ENCODE assay signal across 10 cellular contexts in the genomic region with DNA sequence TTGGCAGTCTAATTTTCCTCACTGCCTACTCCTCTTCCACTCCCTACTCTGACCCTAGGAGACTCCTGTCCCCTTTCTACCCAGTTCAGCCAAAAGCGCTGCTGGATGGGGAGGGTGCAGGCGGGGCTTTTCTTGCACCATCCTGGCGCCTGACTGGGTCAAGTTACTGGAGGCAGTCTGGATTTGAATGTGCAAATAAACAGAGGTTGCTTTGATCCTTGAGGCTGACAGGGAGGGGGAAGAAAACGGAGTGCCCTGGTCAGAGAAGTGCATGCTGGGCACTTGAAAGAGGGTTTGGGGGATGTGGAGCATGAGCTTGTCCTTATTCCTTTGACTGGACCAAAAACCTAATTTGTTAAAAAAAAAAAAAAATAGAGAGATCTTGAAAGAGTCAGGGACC.
DNase-seq lines count a peak whose midpoint lies in the region; ATAC-seq and FAIRE-seq lines count a peak whose summit lies in the region.
"Had no signal": no experiment of that assay in that cellular context is flagged by ENCODE, and none has a peak within 500 bp of the region (broad histone marks: within the 10 kb centered on the region; RNA-seq: fewer than 3 reads in every experiment).

No MANE protein-coding gene starts in this region.

- H3K27me3 ChIP-seq in HUES64 (ENCODE audit: insufficient read depth, low read length) (peaks cover 12% of the 10 kb centered on the region), layer of hippocampus (ENCODE audit: control insufficient read depth, insufficient read depth, low read length) (no peaks in the 10 kb centered on the region), small intestine (ENCODE audit: control insufficient read depth in 2 of 2, insufficient read depth in 2 of 2, low read length in 2 of 2) (peaks cover 0 to 3% of the 10 kb centered on the region in 2 donors)

- no peaks in the 10 kb centered on the region for H3K36me3 ChIP-seq in HUES64 (ENCODE audit: insufficient read depth, low read length)
- no peaks in the 10 kb centered on the region for H3K36me3 ChIP-seq in small intestine (ENCODE audit: control insufficient read depth in 2 of 2, insufficient read depth in 2 of 2, low read length in 2 of 2)

- peak overlapping the region; percentile 84; the same call in 1 of the 2 replicates for H3K27ac ChIP-seq in HUES64 (ENCODE audit: low read depth, low read length)
- H3K27ac ChIP-seq in layer of hippocampus (ENCODE audit: low read depth, low read length), result peak overlapping the region; percentile 83
- H3K27ac ChIP-seq in small intestine (ENCODE audit: low read depth in 1 of 2, low read length in 1 of 2), result no peak overlapping the region
- H3K27ac ChIP-seq: parathyroid adenoma had no signal

- H3K4me3 ChIP-seq in HUES64 (ENCODE audit: low read length) (peak overlapping the region; percentile 17), small intestine (ENCODE audit: low read depth in 1 of 2, low read length in 2 of 2) (no peak overlapping the region)

- WGBS in HUES64, result under 1% methylated on average over 4 of the region's 4 CpGs
- 17 to 39% (median 30%) methylated on average over 4 of the region's 4 CpGs for WGBS in small intestine, 3 donors

- no peak for ATAC-seq in stimulated activated naive CD8-positive, alpha-beta T cell treated with anti-CD3 and anti-CD28 coated beads, Interleukin-15, Interleukin-2, amounts not matched to agents 100 U/mL and 50 U/mL, for 24 hours
- no peak for ATAC-seq in HG03039 (IDR thresholded peaks at IDR 0.05; ENCODE audit: unreplicated experiment)

- H3K9me3 ChIP-seq in HUES64 (ENCODE audit: insufficient read depth, low read depth, low read length), result peaks cover 4% of the 10 kb centered on the region; the same call in 1 of the 2 replicates
- no peaks in the 10 kb centered on the region for H3K9me3 ChIP-seq in small intestine (ENCODE audit: control insufficient read depth, low read depth)

- FAIRE-seq in small intestine (lab: Jason Lieb, UNC), result no peak

- DNase-seq in COLO829 (ENCODE audit: low spot score) (peak; percentile 80), amygdala (lab: John Stamatoyannopoulos, UW) (peak in 44 of 56 donors; percentile 4 to 66 (median 34)), AG08395 (ENCODE audit: low spot score) (no peak), small intestine (no peak)
- no peak for DNase-seq in stimulated activated naive CD8-positive, alpha-beta T cell treated with anti-CD3 and anti-CD28 coated beads, Interleukin-15, Interleukin-2, amounts not matched to agents 100 U/mL and 50 U/mL, for 24 hours
- DNase-seq: activated CD4-positive, alpha-beta T cell treated with anti-CD3 and anti-CD28 coated beads, Interleukin-2, amount 50 U/mL, for 48 hours had no signal

- peaks cover 34% of the 10 kb centered on the region for H3K4me1 ChIP-seq in HUES64 (ENCODE audit: insufficient read depth, low read length)
- no peaks in the 10 kb centered on the region for H3K4me1 ChIP-seq in small intestine (ENCODE audit: control insufficient read depth in 2 of 2, insufficient read depth in 1 of 2, low read depth in 1 of 2, low read length in 1 of 2)

- no peak overlapping the region for H3K9ac ChIP-seq in HUES64 (ENCODE audit: low read depth, low read length)
- H3K9ac ChIP-seq: parathyroid adenoma had no signal

Comparison
In these comparisons a context has a peak if more than half of its experiments do, and no peak if none do; other contexts are left out.
1. DNase-seq: peak in COLO829 (single experiment) and amygdala (44 of 56); none in stimulated activated naive CD8-positive, alpha-beta T cell treated with anti-CD3 and anti-CD28 coated beads, Interleukin-15, Interleukin-2, amounts not matched to agents 100 U/mL and 50 U/mL, for 24 hours (single experiment), AG08395 (single experiment) and small intestine (single experiment).
2. H3K27ac ChIP-seq: peak in HUES64 (single experiment) and layer of hippocampus (single experiment); none in small intestine (0 of 2).